In genomic region chr6:129340983-129341382, GRCh38 we compare ENCODE assay signal across 19 cellular contexts.
A peak's percentile ranks its signal among the peaks of the same experiment; 100 is the strongest.
DNase-seq lines count a peak whose midpoint lies in the region; ATAC-seq and TF ChIP-seq lines count a peak whose summit lies in the region.
"Had no signal": no experiment of that assay in that cellular context is flagged by ENCODE, and none has a peak within 500 bp of the region (broad histone marks: within the 10 kb centered on the region; RNA-seq: fewer than 3 reads in every experiment).

No MANE protein-coding gene starts in this region.

- peaks cover 27% of the 10 kb centered on the region for H3K27me3 Mint-ChIP-seq in activated T-cell treated with anti-CD3 and anti-CD28 coated beads, Interleukin-2, amount 50 U/mL, for 72 hours (ENCODE audit: low read depth)

- ATAC-seq in activated T-cell treated with anti-CD3 and anti-CD28 coated beads, Interleukin-2, amount 50 U/mL, for 72 hours (replicated peaks in 1 of 2), result no peak
- ATAC-seq in HG03457 (IDR thresholded peaks at IDR 0.05; ENCODE audit: unreplicated experiment), result no peak
- ATAC-seq: GM23338 had no signal

- H3K27me3 ChIP-seq in right atrium auricular region, result no peaks in the 10 kb centered on the region
- no peaks in the 10 kb centered on the region for H3K27me3 ChIP-seq in ascending aorta
- H3K27me3 ChIP-seq: adrenal gland had no signal

- CTCF ChIA-PET in AG04449 (lab: Yijun Ruan, JAX), result interaction anchor here (1.2 to 2.4 kb wide), 3 partner anchors 13 to 31 kb away, joined by 4 to 7 read pairs (median 7); no protein-coding TSS in a partner anchor

- no peaks in the 10 kb centered on the region for H3K4me1 Mint-ChIP-seq in activated T-cell treated with anti-CD3 and anti-CD28 coated beads, Interleukin-2, amount 50 U/mL, for 72 hours (ENCODE audit: low read depth)
- H3K4me1 Mint-ChIP-seq: memory B cell had no signal

- TF ChIP-seq CTCF in AG04449 (IDR thresholded peaks at IDR 0.05; ENCODE audit: insufficient read depth, low read length, missing control alignments), result no peak
- TF ChIP-seq CTCF in right atrium auricular region (IDR thresholded peaks at IDR 0.05), result no peak
- TF ChIP-seq CTCF in ascending aorta (IDR thresholded peaks at IDR 0.05), result no peak

- H3K4me3 Mint-ChIP-seq in activated T-cell treated with anti-CD3 and anti-CD28 coated beads, Interleukin-2, amount 50 U/mL, for 72 hours, result no peak overlapping the region
- H3K4me3 Mint-ChIP-seq: GM23338, memory B cell had no signal

- POLR2A ChIA-PET in AG04449 (lab: Yijun Ruan, JAX), result interaction anchor here (0.5 kb wide), 1 partner anchor 1279 kb away, joined by 3 read pairs; no protein-coding TSS in a partner anchor

- DNase-seq in AG04449 (ENCODE audit: low read depth, low spot score) (peak; percentile 82), HS-5 (ENCODE audit: low read depth) (peak; percentile 44), dermis blood vessel endothelial cell (peak; percentile 94), right atrium auricular region (ENCODE audit: low spot score) (no peak), ascending aorta (ENCODE audit: low spot score in 2 of 2) (no peak), DMS53 (lab: John Stamatoyannopoulos, UW) (no peak)
- no peak for DNase-seq in activated T-cell treated with anti-CD3 and anti-CD28 coated beads, Interleukin-2, amount 50 U/mL, for 72 hours
- DNase-seq: ACHN; activated CD4-positive, alpha-beta T cell treated with anti-CD3 and anti-CD28 coated beads for 1 hour; activated T-cell treated with anti-CD3 and anti-CD28 coated beads for 4 hours; adrenal gland; DND-41; effector CD8-positive, alpha-beta T cell; NCI-H2171 treated with DMSO at 0.1 percent for 48 hours; nucleus accumbens; stimulated activated CD4-positive, alpha-beta T cell treated with anti-CD3 and anti-CD28 coated beads, Interleukin-2, amount 100 ng/mL, for 24 hours had no signal

- H3K27ac ChIP-seq in right atrium auricular region, result peak overlapping the region; percentile 17 to 21
- no peak overlapping the region for H3K27ac ChIP-seq in ascending aorta
- H3K27ac ChIP-seq: adrenal gland had no signal

- intact Hi-C loops in ascending aorta (cut with DNase I), result no loop called here

- H3K36me3 ChIP-seq in right atrium auricular region (no peaks in the 10 kb centered on the region), ascending aorta (no peaks in the 10 kb centered on the region)
- H3K36me3 ChIP-seq: adrenal gland had no signal

- no peak overlapping the region for H3K27ac Mint-ChIP-seq in activated T-cell treated with anti-CD3 and anti-CD28 coated beads, Interleukin-2, amount 50 U/mL, for 72 hours
- H3K27ac Mint-ChIP-seq: GM23338, memory B cell had no signal

- H3K36me3 Mint-ChIP-seq in activated T-cell treated with anti-CD3 and anti-CD28 coated beads, Interleukin-2, amount 50 U/mL, for 72 hours (ENCODE audit: insufficient read depth in 2 of 2), result peaks cover 0 to 2% of the 10 kb centered on the region in 2 donors
- H3K36me3 Mint-ChIP-seq: memory B cell had no signal

- no peak overlapping the region for H3K4me3 ChIP-seq in AG04449 (ENCODE audit: low read depth, low read length)
- H3K4me3 ChIP-seq in right atrium auricular region, result no peak overlapping the region
- H3K4me3 ChIP-seq in ascending aorta, result no peak overlapping the region
- H3K4me3 ChIP-seq: adrenal gland, GM23338 had no signal

- H3K4me1 ChIP-seq in right atrium auricular region (peaks cover 0 to 21% of the 10 kb centered on the region in 2 donors), ascending aorta (no peaks in the 10 kb centered on the region)
- H3K4me1 ChIP-seq: adrenal gland had no signal

- peaks cover 2 to 5% of the 10 kb centered on the region in 2 donors for H3K9me3 Mint-ChIP-seq in activated T-cell treated with anti-CD3 and anti-CD28 coated beads, Interleukin-2, amount 50 U/mL, for 72 hours
- H3K9me3 Mint-ChIP-seq: GM23338, memory B cell had no signal

- H3K9me3 ChIP-seq in right atrium auricular region (no peaks in the 10 kb centered on the region), ascending aorta (no peaks in the 10 kb centered on the region)
- H3K9me3 ChIP-seq: adrenal gland had no signal

Comparison
In these comparisons a context has a peak if more than half of its experiments do, and no peak if none do; other contexts are left out.
1. DNase-seq: peak in AG04449 (single experiment), HS-5 (single experiment) and dermis blood vessel endothelial cell (single experiment); none in right atrium auricular region (single experiment), activated T-cell treated with anti-CD3 and anti-CD28 coated beads, Interleukin-2, amount 50 U/mL, for 72 hours (0 of 2), ascending aorta (0 of 2) and DMS53 (single experiment).
2. H3K27ac ChIP-seq: peak in right atrium auricular region (2 of 2); none in ascending aorta (0 of 2).